In the genomic region with DNA sequence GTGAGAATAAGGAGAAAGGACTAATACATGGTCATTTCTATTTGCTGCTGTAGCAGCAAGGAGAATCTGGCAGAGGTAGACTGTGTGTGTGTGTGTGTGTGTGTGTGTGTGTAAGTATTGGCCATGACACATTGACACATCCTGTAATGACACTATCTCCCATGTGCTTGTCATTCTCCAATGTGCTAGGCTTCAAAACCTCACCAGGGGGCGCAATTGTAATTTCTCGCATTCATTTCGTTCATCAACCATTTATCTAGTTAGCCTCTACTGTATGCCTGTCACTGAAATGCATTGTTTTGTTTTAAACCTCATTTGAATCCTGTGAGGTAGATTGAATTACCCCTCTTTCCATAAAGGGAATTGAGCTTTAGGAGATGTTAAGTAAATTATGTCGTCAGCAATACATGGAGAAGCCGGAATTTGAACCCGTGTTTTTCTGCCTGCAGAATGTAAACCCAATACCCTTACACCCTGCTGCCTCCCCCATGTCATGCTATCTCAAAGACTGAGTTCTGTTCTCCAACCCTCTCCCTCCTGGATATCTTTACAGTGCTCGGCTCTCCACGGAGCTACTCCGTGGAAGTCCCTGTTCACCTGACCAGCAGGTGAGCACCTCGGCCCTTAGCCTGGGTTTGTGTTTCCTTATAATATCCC, we compare ENCODE assay signal across 8 cellular contexts.
DNase-seq lines count a peak whose midpoint lies in the region; ATAC-seq and TF ChIP-seq lines count a peak whose summit lies in the region.

No MANE protein-coding gene starts in this region.

- ATAC-seq in GM21515 (IDR thresholded peaks at IDR 0.05; ENCODE audit: unreplicated experiment) = peak; percentile 46
- ATAC-seq in left colon = peak; percentile 66
- no peak for ATAC-seq in HG02571 (IDR thresholded peaks at IDR 0.05; ENCODE audit: unreplicated experiment)

- no peak overlapping the region for H2AFZ ChIP-seq in SU-DHL-6 (ENCODE audit: low read depth, low read length, severe bottlenecking)

- no peaks in the 10 kb centered on the region for H3K9me2 ChIP-seq in SU-DHL-6 (replicated peaks; ENCODE audit: insufficient read depth, low read length)

- intact Hi-C loops in left colon (cut with DNase I, micrococcal nuclease) = no loop called here

- H3K36me3 ChIP-seq in SU-DHL-6 (ENCODE audit: low read length) = no peaks in the 10 kb centered on the region
- H3K36me3 ChIP-seq in brain microvascular endothelial cell (replicated peaks) = no peaks in the 10 kb centered on the region

- H3K27ac ChIP-seq in SU-DHL-6 (ENCODE audit: low read depth, low read length) (no peak overlapping the region), brain microvascular endothelial cell (no peak overlapping the region)

- no peaks in the 10 kb centered on the region for H3K9me3 ChIP-seq in SU-DHL-6 (ENCODE audit: insufficient read depth, low read length)

- no peaks in the 10 kb centered on the region for H4K20me1 ChIP-seq in SU-DHL-6 (ENCODE audit: low read depth, low read length)

- H3K27me3 ChIP-seq in SU-DHL-6 (ENCODE audit: low read length) (no peaks in the 10 kb centered on the region), brain microvascular endothelial cell (replicated peaks) (no peaks in the 10 kb centered on the region)

- no peak overlapping the region for H3K4me2 ChIP-seq in SU-DHL-6 (ENCODE audit: low read depth, low read length, poor library complexity, severe bottlenecking)

- TF ChIP-seq CTCF in SU-DHL-6 (IDR thresholded peaks at IDR 0.05; ENCODE audit: insufficient read depth, low read length, poor library complexity, severe bottlenecking) (peak; percentile 56), brain microvascular endothelial cell (IDR thresholded peaks at IDR 0.05; ENCODE audit: low read depth, low read length, missing control alignments) (peak; percentile 82)

- no peak overlapping the region for H3K9ac ChIP-seq in SU-DHL-6 (ENCODE audit: low read length)

- no peak overlapping the region for H3K4me3 ChIP-seq in SU-DHL-6 (ENCODE audit: insufficient read depth, low read length, poor library complexity, severe bottlenecking)
- H3K4me3 ChIP-seq in brain microvascular endothelial cell (ENCODE audit: low read depth, low read length) = no peak overlapping the region

- in situ Hi-C loops in brain microvascular endothelial cell (cut with HindIII; ENCODE audit: low pct_ligation_motif_present, low sequenced_read_pairs) = no loop called here

- H3K79me2 ChIP-seq in SU-DHL-6 (ENCODE audit: insufficient read depth, low read length) = no peaks in the 10 kb centered on the region

- no peaks in the 10 kb centered on the region for H3F3A ChIP-seq in SU-DHL-6 (ENCODE audit: insufficient read depth)

- DNase-seq in D341Med (ENCODE audit: low spot score) (peak; percentile 66), NAMALWA (ENCODE audit: low spot score) (peak; percentile 91), brain microvascular endothelial cell (peak; percentile 58), left colon (peak in 1 of 2 donors; percentile 28)
- peak; percentile 12 for DNase-seq in stimulated activated CD8-positive, alpha-beta memory T cell treated with anti-CD3 and anti-CD28 coated beads, Interleukin-4, amount 100 ng/mL, for 24 hours (ENCODE audit: low read depth)
